Comparison of ENCODE assay signal across 1 cellular context in the genomic region with DNA sequence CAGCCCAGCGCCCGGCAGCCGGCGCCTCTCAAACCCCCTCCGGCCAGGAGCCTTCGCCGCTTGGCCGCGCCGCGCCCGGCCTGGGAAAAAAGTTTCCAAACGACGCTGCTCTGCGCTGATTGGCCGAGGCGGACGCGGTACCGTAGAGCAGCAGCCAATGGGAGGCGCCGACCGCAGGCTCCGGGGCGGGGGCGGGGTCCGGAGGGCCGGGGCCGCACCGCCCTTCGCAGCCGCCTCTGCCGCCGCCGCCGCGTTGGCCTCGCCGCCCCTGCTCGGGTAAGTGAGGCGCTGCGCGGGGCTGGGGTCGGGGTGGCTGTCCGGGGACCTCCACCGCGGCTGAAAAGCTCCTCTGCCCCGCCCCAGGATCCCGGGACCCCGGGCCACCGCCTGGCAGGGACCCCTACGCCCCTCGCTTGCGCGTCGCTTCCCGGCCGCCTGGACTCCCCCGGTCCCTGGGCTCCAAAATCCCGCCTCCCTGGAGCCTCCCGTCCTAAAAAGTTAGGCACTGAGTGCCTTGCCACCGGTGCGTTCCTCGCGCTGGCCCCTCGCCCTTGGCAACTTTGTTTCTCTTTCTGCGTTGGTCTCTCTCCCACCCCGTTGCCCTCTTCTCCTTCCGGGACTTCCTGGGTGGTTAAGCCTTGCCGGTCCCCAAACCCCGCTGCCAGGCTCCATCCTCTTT.
A peak's percentile ranks its signal among the peaks of the same experiment; 100 is the strongest.
TF ChIP-seq lines count a peak whose summit lies in the region.

A gene with protein sequence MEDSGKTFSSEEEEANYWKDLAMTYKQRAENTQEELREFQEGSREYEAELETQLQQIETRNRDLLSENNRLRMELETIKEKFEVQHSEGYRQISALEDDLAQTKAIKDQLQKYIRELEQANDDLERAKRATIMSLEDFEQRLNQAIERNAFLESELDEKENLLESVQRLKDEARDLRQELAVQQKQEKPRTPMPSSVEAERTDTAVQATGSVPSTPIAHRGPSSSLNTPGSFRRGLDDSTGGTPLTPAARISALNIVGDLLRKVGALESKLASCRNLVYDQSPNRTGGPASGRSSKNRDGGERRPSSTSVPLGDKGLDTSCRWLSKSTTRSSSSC (plus strand): TSS at position 227 of the 679 bp plus-strand sequence. CDS start 14,534 bp downstream, outside the sequence.

TF ChIP-seq in H1, 55 proteins besides CTCF, POLR2A, EP300 and RAD21:
- peak; percentile 77 for TF ChIP-seq RBBP5 (IDR thresholded peaks at IDR 0.05; ENCODE audit: borderline replicate concordance, low read depth, low read length)
- 0 out of 2 replicates have a peak, but pooled peaks have one; percentile 21 for TF ChIP-seq CREB1 (IDR thresholded peaks at IDR 0.05)
- peak; percentile 30; the same call in 1 of the 2 replicates for TF ChIP-seq TAF1 (IDR thresholded peaks at IDR 0.05; ENCODE audit: low read depth, low read length)
- TF ChIP-seq FOSL1 (IDR thresholded peaks at IDR 0.05; ENCODE audit: insufficient read depth, low read depth, low read length): no peak
- TF ChIP-seq, protein P1, sequence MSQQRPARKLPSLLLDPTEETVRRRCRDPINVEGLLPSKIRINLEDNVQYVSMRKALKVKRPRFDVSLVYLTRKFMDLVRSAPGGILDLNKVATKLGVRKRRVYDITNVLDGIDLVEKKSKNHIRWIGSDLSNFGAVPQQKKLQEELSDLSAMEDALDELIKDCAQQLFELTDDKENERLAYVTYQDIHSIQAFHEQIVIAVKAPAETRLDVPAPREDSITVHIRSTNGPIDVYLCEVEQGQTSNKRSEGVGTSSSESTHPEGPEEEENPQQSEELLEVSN (IDR thresholded peaks at IDR 0.05): peak; percentile 79
- TF ChIP-seq, protein P2, sequence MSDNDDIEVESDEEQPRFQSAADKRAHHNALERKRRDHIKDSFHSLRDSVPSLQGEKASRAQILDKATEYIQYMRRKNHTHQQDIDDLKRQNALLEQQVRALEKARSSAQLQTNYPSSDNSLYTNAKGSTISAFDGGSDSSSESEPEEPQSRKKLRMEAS (IDR thresholded peaks at IDR 0.05): peak; percentile 80
- TF ChIP-seq SP1 (IDR thresholded peaks at IDR 0.05; ENCODE audit: low read depth, low read length): peak; percentile 51; the same call in 1 of the 2 replicates
- peak; percentile 47; the same call in 1 of the 2 replicates for TF ChIP-seq PHF8 (conservative IDR thresholded peaks at IDR 0.05; ENCODE audit: low read depth, low read length)
- no peak for TF ChIP-seq NANOG (IDR thresholded peaks at IDR 0.05; ENCODE audit: insufficient read depth, low read depth, low read length, poor library complexity, severe bottlenecking)
- TF ChIP-seq POU5F1 (IDR thresholded peaks at IDR 0.05; ENCODE audit: low read depth, low read length): no peak
- TF ChIP-seq BCL11A (IDR thresholded peaks at IDR 0.05; ENCODE audit: low read depth in 2 of 2, low read length in 2 of 2): no peak
- TF ChIP-seq SIN3A (conservative IDR thresholded peaks at IDR 0.05 in 1 of 2, IDR thresholded peaks at IDR 0.05 in 1 of 2; ENCODE audit: low read depth in 1 of 2, low read length in 2 of 2): 0 out of 4 replicates have a peak, but pooled peaks of 1 of the 2 experiments have one; percentile 45
- no peak for TF ChIP-seq SP2 (IDR thresholded peaks at IDR 0.05; ENCODE audit: low read length)
- peak; percentile 29; the same call in 1 of the 2 replicates for TF ChIP-seq EGR1 (IDR thresholded peaks at IDR 0.05; ENCODE audit: borderline replicate concordance, low read depth, low read length)
- no peak for TF ChIP-seq GTF2F1 (IDR thresholded peaks at IDR 0.05; ENCODE audit: borderline replicate concordance, low read depth, low read length)
- no peak for TF ChIP-seq TAF7 (optimal IDR thresholded peaks at IDR 0.05; ENCODE audit: borderline replicate concordance, low read depth, low read length)
- no peak for TF ChIP-seq BRCA1 (IDR thresholded peaks at IDR 0.05; ENCODE audit: low read depth, low read length)
- peak; percentile 80 for TF ChIP-seq KDM4A (IDR thresholded peaks at IDR 0.05; ENCODE audit: low read depth, low read length, severe bottlenecking)
- no peak for TF ChIP-seq EZH2 (IDR thresholded peaks at IDR 0.05; ENCODE audit: low read depth, low read length, severe bottlenecking)
